9 cellular contexts compared by ENCODE assay signal in the genomic region with DNA sequence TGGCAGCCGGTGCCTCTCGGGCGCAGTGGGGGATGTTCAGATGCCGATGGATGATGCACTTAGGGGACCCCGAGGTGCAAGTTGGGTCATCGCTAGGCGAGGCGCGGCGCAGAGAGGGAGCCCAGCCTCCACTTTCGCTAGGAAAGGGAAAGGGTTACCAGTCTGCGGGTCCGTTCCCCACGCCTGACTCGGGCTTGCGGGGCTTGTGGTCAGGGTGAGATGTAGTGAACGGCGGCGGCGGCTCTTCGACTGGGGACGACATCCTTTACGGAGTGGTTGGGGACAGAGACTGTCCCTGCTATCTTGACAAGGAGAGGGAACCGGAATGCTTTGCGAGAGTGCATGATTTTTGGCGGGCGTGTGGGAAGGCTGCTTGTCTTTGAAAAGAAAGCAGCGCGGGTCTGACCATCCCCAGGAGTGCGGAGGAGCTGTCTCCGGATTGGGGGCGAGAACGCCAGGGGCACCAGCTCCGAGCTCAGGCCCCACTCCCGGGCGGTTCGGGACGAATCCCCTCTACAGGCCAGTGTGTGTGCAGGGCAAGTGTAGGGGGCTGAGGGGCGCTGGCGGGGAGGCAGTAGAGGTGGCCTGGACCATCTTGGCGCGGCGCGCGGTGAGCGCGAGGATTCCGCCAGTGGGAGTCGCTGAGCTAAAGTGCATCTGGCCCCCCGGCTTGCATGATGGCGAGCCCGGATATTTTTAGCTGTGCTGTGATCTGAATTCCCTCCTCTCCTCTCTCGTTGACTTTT. TPM values are rescaled to one million over a fixed set of nuclear protein-coding genes. Genes with fewer than 3 reads are reported as not detected.
DNase-seq lines count a peak whose midpoint lies in the region; ATAC-seq, FAIRE-seq and TF ChIP-seq lines count a peak whose summit lies in the region.
"Had no signal": no experiment of that assay in that cellular context is flagged by ENCODE, and none has a peak within 500 bp of the region (broad histone marks: within the 10 kb centered on the region; RNA-seq: fewer than 3 reads in every experiment).

No MANE protein-coding gene starts in this region.

- no peak overlapping the region for H3K27ac ChIP-seq in astrocyte (ENCODE audit: low read depth, low read length)
- H3K27ac ChIP-seq in keratinocyte (ENCODE audit: control insufficient read depth, insufficient read depth, low read length) = no peak overlapping the region
- H3K27ac ChIP-seq in testis = peak overlapping the region in 1 of 2 donors; percentile 53
- H3K27ac ChIP-seq: BLaER1 treated with 17β-estradiol and CSF1 and Interleukin-3, amounts not matched to agents 10 nM and 100 nM had no signal

- peak overlapping the region; percentile 75 for H3K4me3 ChIP-seq in astrocyte (ENCODE audit: insufficient read depth, low read depth, low read length)
- no peak overlapping the region for H3K4me3 ChIP-seq in keratinocyte (ENCODE audit: control insufficient read depth in 2 of 3, extremely low read depth in 1 of 3, insufficient read depth in 2 of 3, low read depth in 1 of 3, low read length in 3 of 3)
- H3K4me3 ChIP-seq in testis = peak overlapping the region; percentile 49 to 65
- H3K4me3 ChIP-seq: BLaER1 treated with 17β-estradiol and CSF1 and Interleukin-3, amounts not matched to agents 10 nM and 100 nM had no signal

- no peaks in the 10 kb centered on the region for H3K9me3 Mint-ChIP-seq in astrocyte (ENCODE audit: unreplicated experiment)

- WGBS in testis, 2 donors = 1 to 2% methylated on average over 35 to 53 of the region's 53 CpGs

- peaks cover 5% of the 10 kb centered on the region for H3K27me3 Mint-ChIP-seq in astrocyte (ENCODE audit: low read depth, unreplicated experiment)

- H3K4me2 ChIP-seq in astrocyte (ENCODE audit: low read length) (peak overlapping the region; percentile 95), keratinocyte (ENCODE audit: control insufficient read depth, extremely low read depth, insufficient read depth, low read depth, low read length) (peak overlapping the region; percentile 51)
- H3K4me2 ChIP-seq: BLaER1 treated with 17β-estradiol and CSF1 and Interleukin-3, amounts not matched to agents 10 nM and 100 nM had no signal

- no peaks in the 10 kb centered on the region for H3K36me3 Mint-ChIP-seq in astrocyte (ENCODE audit: low read depth, unreplicated experiment)

- intact Hi-C loops in testis (cut with DNase I; ENCODE audit: low total_unique reads) = no loop called here

- H3K79me2 ChIP-seq in astrocyte (ENCODE audit: insufficient read depth, low read length) = no peaks in the 10 kb centered on the region
- H3K79me2 ChIP-seq in keratinocyte (ENCODE audit: control insufficient read depth, insufficient read depth, low read length) = no peaks in the 10 kb centered on the region

- peak overlapping the region; percentile 96 for H3K4me3 Mint-ChIP-seq in astrocyte (ENCODE audit: unreplicated experiment)

- H3K9me1 ChIP-seq in keratinocyte (ENCODE audit: control insufficient read depth, extremely low read depth, insufficient read depth, low read length) = no peaks in the 10 kb centered on the region

- H3K36me3 ChIP-seq in astrocyte (ENCODE audit: insufficient read depth, low read length) (no peaks in the 10 kb centered on the region), keratinocyte (ENCODE audit: control insufficient read depth in 2 of 2, extremely low read depth in 1 of 2, insufficient read depth in 2 of 2, low read length in 2 of 2) (no peaks in the 10 kb centered on the region), testis (ENCODE audit: low read depth, missing control alignments) (no peaks in the 10 kb centered on the region)
- H3K36me3 ChIP-seq: BLaER1 treated with 17β-estradiol and CSF1 and Interleukin-3, amounts not matched to agents 10 nM and 100 nM had no signal

- H2AFZ ChIP-seq in astrocyte (ENCODE audit: low read depth, low read length) (peak overlapping the region; percentile 90), keratinocyte (ENCODE audit: control insufficient read depth, low read length) (no peak overlapping the region)

- H3K9ac ChIP-seq in astrocyte (ENCODE audit: low read length) (peak overlapping the region; percentile 78), keratinocyte (ENCODE audit: control insufficient read depth, extremely low read depth, insufficient read depth, low read length) (no peak overlapping the region)
- H3K9ac ChIP-seq: BLaER1 treated with 17β-estradiol and CSF1 and Interleukin-3, amounts not matched to agents 10 nM and 100 nM had no signal

- no peaks in the 10 kb centered on the region for H3K9me3 ChIP-seq in astrocyte (ENCODE audit: insufficient read depth, low read depth, low read length)
- no peaks in the 10 kb centered on the region for H3K9me3 ChIP-seq in keratinocyte (ENCODE audit: control insufficient read depth, low read depth, low read length)
- no peaks in the 10 kb centered on the region for H3K9me3 ChIP-seq in testis

- H3K27me3 ChIP-seq in astrocyte (ENCODE audit: insufficient read depth, low read length) = peaks cover 10% of the 10 kb centered on the region
- H3K27me3 ChIP-seq in keratinocyte (ENCODE audit: control insufficient read depth, extremely low read depth, insufficient read depth, low read length) = peaks cover 62% of the 10 kb centered on the region
- H3K27me3 ChIP-seq in testis = no peaks in the 10 kb centered on the region
- H3K27me3 ChIP-seq: BLaER1 treated with 17β-estradiol and CSF1 and Interleukin-3, amounts not matched to agents 10 nM and 100 nM had no signal

- TF ChIP-seq POLR2A in testis (IDR thresholded peaks at IDR 0.05) = no peak

- dilution Hi-C loops in keratinocyte (cut with MboI; ENCODE audit: extremely low pct_ligation_motif_present, low sequenced_read_pairs) = no loop called here

- FAIRE-seq in astrocyte (lab: Jason Lieb, UNC) (no peak), keratinocyte (lab: Jason Lieb, UNC) (no peak)

- peak; percentile 12 for TF ChIP-seq CTCF in astrocyte (IDR thresholded peaks at IDR 0.05; ENCODE audit: insufficient read depth, low read depth, low read length)
- TF ChIP-seq CTCF in keratinocyte (optimal IDR thresholded peaks at IDR 0.05 in 1 of 3, IDR thresholded peaks at IDR 0.05 in 1 of 3, conservative IDR thresholded peaks at IDR 0.05 in 1 of 3; ENCODE audit: extremely low read depth in 1 of 3, insufficient read depth in 2 of 3, low read length in 3 of 3) = peak in 1 of 3 experiments; percentile 25
- no peak for TF ChIP-seq CTCF in testis (IDR thresholded peaks at IDR 0.05)

- peaks cover 15% of the 10 kb centered on the region for H3K4me1 Mint-ChIP-seq in astrocyte (ENCODE audit: low read depth, unreplicated experiment)

- DNase-seq in NCI-H1417 (lab: John Stamatoyannopoulos, UW) (peak; percentile 40 to 75 (median 75)), NCI-H1417 treated with DMSO at 0.1 percent for 48 hours (lab: John Stamatoyannopoulos, UW) (no peak), astrocyte (ENCODE audit: low read depth) (peak; percentile 8), keratinocyte (ENCODE audit: low read depth, low spot score) (no peak), testis (peak; percentile 19)

- H3K4me1 ChIP-seq in astrocyte (ENCODE audit: insufficient read depth, low read length) (peaks cover 18% of the 10 kb centered on the region), keratinocyte (ENCODE audit: control insufficient read depth, extremely low read depth, insufficient read depth, low read length) (peaks cover 2% of the 10 kb centered on the region), testis (peaks cover 16% of the 10 kb centered on the region)
- H3K4me1 ChIP-seq: BLaER1 treated with 17β-estradiol and CSF1 and Interleukin-3, amounts not matched to agents 10 nM and 100 nM had no signal

- peak overlapping the region; percentile 84 for H3K27ac Mint-ChIP-seq in astrocyte (ENCODE audit: unreplicated experiment)

- H4K20me1 ChIP-seq in astrocyte (ENCODE audit: insufficient read depth, low read length) (no peaks in the 10 kb centered on the region), keratinocyte (ENCODE audit: control insufficient read depth, extremely low read depth, insufficient read depth, low read length) (no peaks in the 10 kb centered on the region)
- H4K20me1 ChIP-seq: BLaER1 treated with 17β-estradiol and CSF1 and Interleukin-3, amounts not matched to agents 10 nM and 100 nM had no signal

- ATAC-seq in HG03439 (IDR thresholded peaks at IDR 0.05; ENCODE audit: unreplicated experiment) (no peak), GM19463 (IDR thresholded peaks at IDR 0.05; ENCODE audit: unreplicated experiment) (no peak), GM19467 (IDR thresholded peaks at IDR 0.05; ENCODE audit: unreplicated experiment) (no peak)

RNA-seq across cellular contexts. Expression of gene FAT3, which starts 1.1 kb away (rescaled TPM):
- total RNA-seq in astrocyte (37.0 and 41.0 TPM in 2 replicates), testis (1 to 10 TPM; 6.2 to 6.4 TPM)
- polyA plus RNA-seq in keratinocyte (0.23 to 0.69 TPM (median 0.52 TPM) in 3 replicates), testis (ENCODE audit: insufficient read depth, low read depth, low replicate concordance) (2.5 TPM)
- not detected for polyA plus RNA-seq in keratinocyte (2011; ENCODE audit: low read depth)
- 0.64 and 0.92 TPM in 2 replicates for polyA plus RNA-seq in keratinocyte (2011; cell fraction: cytosol; rRNA removed)
- polyA plus RNA-seq in keratinocyte (2011; cell fraction: nucleus; rRNA removed) = 0.74 and 1.2 TPM in 2 replicates
- 0.76 TPM in 1 of 2 replicates, not detected in the other for polyA plus RNA-seq in keratinocyte (2012; ENCODE audit: low replicate concordance)
- 0.10 to 4.2 TPM (median 1.9 TPM) in 3 replicates for polyA minus RNA-seq in keratinocyte
- not detected for polyA minus RNA-seq in keratinocyte (2011; cell fraction: cytosol; rRNA and poly(A)+ RNA removed)
- 1.4 and 1.9 TPM in 2 replicates for polyA minus RNA-seq in keratinocyte (2011; cell fraction: nucleus; rRNA and poly(A)+ RNA removed)

Comparison
In these comparisons a context has a peak if more than half of its experiments do, and no peak if none do; other contexts are left out.
1. DNase-seq: peak in NCI-H1417 (3 of 3), astrocyte (single experiment) and testis (single experiment); none in NCI-H1417 treated with DMSO at 0.1 percent for 48 hours (single experiment) and keratinocyte (single experiment).
2. H3K4me3 ChIP-seq: peak in astrocyte (single experiment) and testis (2 of 2); none in keratinocyte (0 of 3).